Comparison of ENCODE assay signal across 27 cellular contexts in genomic region chr7:26673858-26674257, GRCh38.
"Had no signal": no experiment of that assay in that cellular context is flagged by ENCODE, and none has a peak within 500 bp of the region (broad histone marks: within the 10 kb centered on the region; RNA-seq: fewer than 3 reads in every experiment).

No MANE protein-coding gene starts in this region.

- H3K9me3 ChIP-seq: ascending aorta, breast epithelium, colonic mucosa had no signal

- H3K4me1 ChIP-seq: ascending aorta, breast epithelium, colonic mucosa had no signal

- H3K9me3 Mint-ChIP-seq: activated CD4-positive, alpha-beta memory T cell treated with anti-CD3 and anti-CD28 coated beads for 36 hours; activated CD4-positive, alpha-beta T cell treated with anti-CD3 and anti-CD28 coated beads, Interleukin-2, amount 10 ng/mL, durations not matched to agents 24 days and 14 days; activated naive CD4-positive, alpha-beta T cell treated with anti-CD3 and anti-CD28 coated beads, Interleukin-2, amount 10 ng/mL, durations not matched to agents 7 days and 5 days; activated naive CD4-positive, alpha-beta T cell treated with anti-CD3 and anti-CD28 coated beads, Interleukin-2, amount 50 U/mL, for 72 hours; activated naive CD8-positive, alpha-beta T cell treated with anti-CD3 and anti-CD28 coated beads, Interleukin-2, amount 10 ng/mL, durations not matched to agents 7 days and 5 days; activated T-cell treated with anti-CD3 and anti-CD28 coated beads, Interleukin-2, amount 50 U/mL, for 24 hours; activated T-cell treated with anti-CD3 and anti-CD28 coated beads, Interleukin-2, amount 50 U/mL, for 72 hours; brain; endodermal cell had no signal

- H3K36me3 Mint-ChIP-seq: activated CD4-positive, alpha-beta memory T cell treated with anti-CD3 and anti-CD28 coated beads for 36 hours; activated naive CD4-positive, alpha-beta T cell treated with anti-CD3 and anti-CD28 coated beads, Interleukin-2, amount 10 ng/mL, durations not matched to agents 7 days and 5 days; activated naive CD4-positive, alpha-beta T cell treated with anti-CD3 and anti-CD28 coated beads, Interleukin-2, amount 50 U/mL, for 72 hours; brain had no signal

- H3K4me1 Mint-ChIP-seq: activated CD4-positive, alpha-beta T cell treated with anti-CD3 and anti-CD28 coated beads, Interleukin-2, amount 10 ng/mL, durations not matched to agents 24 days and 14 days; activated naive CD8-positive, alpha-beta T cell treated with anti-CD3 and anti-CD28 coated beads, Interleukin-2, amount 10 ng/mL, durations not matched to agents 7 days and 5 days; endodermal cell had no signal

- H3K27ac Mint-ChIP-seq: activated CD4-positive, alpha-beta memory T cell treated with anti-CD3 and anti-CD28 coated beads for 36 hours; activated CD4-positive, alpha-beta T cell treated with anti-CD3 and anti-CD28 coated beads for 36 hours; activated CD4-positive, alpha-beta T cell treated with anti-CD3 and anti-CD28 coated beads, Interleukin-2, amount 10 ng/mL, durations not matched to agents 24 days and 14 days; activated naive CD4-positive, alpha-beta T cell treated with anti-CD3 and anti-CD28 coated beads, Interleukin-2, amount 10 ng/mL, durations not matched to agents 7 days and 5 days; activated naive CD4-positive, alpha-beta T cell treated with anti-CD3 and anti-CD28 coated beads, Interleukin-2, amount 50 U/mL, for 72 hours; activated naive CD8-positive, alpha-beta T cell treated with anti-CD3 and anti-CD28 coated beads, Interleukin-2, amount 10 ng/mL, durations not matched to agents 7 days and 5 days; activated T-cell treated with anti-CD3 and anti-CD28 coated beads, Interleukin-2, amount 50 U/mL, for 24 hours; activated T-cell treated with anti-CD3 and anti-CD28 coated beads, Interleukin-2, amount 50 U/mL, for 72 hours; brain; endodermal cell had no signal

- H3K27ac ChIP-seq: ascending aorta, breast epithelium, cardiac muscle cell, colonic mucosa had no signal

- ATAC-seq: activated CD4-positive, alpha-beta T cell treated with anti-CD3 and anti-CD28 coated beads for 36 hours; activated naive CD4-positive, alpha-beta T cell treated with anti-CD3 and anti-CD28 coated beads, Interleukin-2, amount 50 U/mL, for 72 hours; activated T-cell treated with anti-CD3 and anti-CD28 coated beads, Interleukin-2, amount 50 U/mL, for 72 hours; esophagus mucosa had no signal

- H3K4me3 ChIP-seq: ascending aorta, breast epithelium, cardiac muscle cell, colonic mucosa had no signal

- H3K36me3 ChIP-seq: ascending aorta, breast epithelium, cardiac muscle cell, colonic mucosa had no signal

- H3K4me3 Mint-ChIP-seq: activated CD4-positive, alpha-beta memory T cell treated with anti-CD3 and anti-CD28 coated beads for 36 hours; activated CD4-positive, alpha-beta T cell treated with anti-CD3 and anti-CD28 coated beads for 36 hours; activated CD4-positive, alpha-beta T cell treated with anti-CD3 and anti-CD28 coated beads, Interleukin-2, amount 10 ng/mL, durations not matched to agents 24 days and 14 days; activated naive CD4-positive, alpha-beta T cell treated with anti-CD3 and anti-CD28 coated beads, Interleukin-2, amount 10 ng/mL, durations not matched to agents 7 days and 5 days; activated naive CD8-positive, alpha-beta T cell treated with anti-CD3 and anti-CD28 coated beads, Interleukin-2, amount 10 ng/mL, durations not matched to agents 7 days and 5 days; activated T-cell treated with anti-CD3 and anti-CD28 coated beads, Interleukin-2, amount 50 U/mL, for 24 hours; activated T-cell treated with anti-CD3 and anti-CD28 coated beads, Interleukin-2, amount 50 U/mL, for 72 hours; brain; endodermal cell had no signal

- DNase-seq: activated CD4-positive, alpha-beta memory T cell treated with anti-CD3 and anti-CD28 coated beads for 36 hours; activated CD4-positive, alpha-beta T cell treated with anti-CD3 and anti-CD28 coated beads for 36 hours; activated CD4-positive, alpha-beta T cell treated with anti-CD3 and anti-CD28 coated beads, Interleukin-2, amount 10 ng/mL, durations not matched to agents 24 days and 14 days; activated CD4-positive, CD25-positive, alpha-beta regulatory T cell; activated CD4-positive, CD25-positive, alpha-beta regulatory T cell treated with anti-CD3 and anti-CD28 coated beads, Interleukin-2, amount 50 U/mL, for 72 hours; activated CD8-positive, alpha-beta memory T cell treated with anti-CD3 and anti-CD28 coated beads, Interleukin-2, amount 50 U/mL, for 48 hours; activated gamma-delta T cell; activated naive CD4-positive, alpha-beta T cell; activated naive CD4-positive, alpha-beta T cell treated with anti-CD3 and anti-CD28 coated beads, Interleukin-2, amount 10 ng/mL, durations not matched to agents 7 days and 5 days; activated naive CD8-positive, alpha-beta T cell treated with anti-CD3 and anti-CD28 coated beads, Interleukin-2, amount 10 ng/mL, durations not matched to agents 7 days and 5 days; activated T-cell treated with anti-CD3 and anti-CD28 coated beads for 4 hours; activated T-cell treated with anti-CD3 and anti-CD28 coated beads, Interleukin-2, amount 50 U/mL, for 24 hours; activated T-cell treated with anti-CD3 and anti-CD28 coated beads, Interleukin-2, amount 50 U/mL, for 72 hours; central memory CD4-positive, alpha-beta T cell; cerebellar nuclear complex; colonic mucosa; effector memory CD4-positive, alpha-beta T cell; endodermal cell; foreskin fibroblast; head of caudate nucleus; T-helper 2 cell had no signal

- H3K27me3 ChIP-seq: ascending aorta, breast epithelium, colonic mucosa had no signal
